ENCODE assay signal across 8 cellular contexts in genomic region chr13:97977376-97977705, GRCh38. TPM values are rescaled to one million over a fixed set of nuclear protein-coding genes. Genes with fewer than 3 reads are reported as not detected.
A peak's percentile ranks its signal among the peaks of the same experiment; 100 is the strongest.
DNase-seq lines count a peak whose midpoint lies in the region; ATAC-seq lines count a peak whose summit lies in the region.

No MANE protein-coding gene starts in this region.

- peak overlapping the region; percentile 95 for H3K27ac Mint-ChIP-seq in activated CD4-positive, alpha-beta T cell treated with anti-CD3 and anti-CD28 coated beads, Interleukin-2, amount 10 ng/mL, durations not matched to agents 7 days and 5 days
- peak overlapping the region; percentile 92 for H3K27ac Mint-ChIP-seq in activated T-helper 17 cell treated with anti-CD3 and anti-CD28 coated beads, Interleukin-2, amount 50 U/mL, for 72 hours
- peak overlapping the region; percentile 74 to 90 (median 89) for H3K27ac Mint-ChIP-seq in immature natural killer cell

- POLR2A ChIA-PET in activated CD4-positive, alpha-beta T cell treated with anti-CD3 and anti-CD28 coated beads, Interleukin-2, amount 10 ng/mL, durations not matched to agents 7 days and 5 days (lab: Charles Lee), result no interaction called here

- DNase-seq in activated CD4-positive, alpha-beta T cell treated with anti-CD3 and anti-CD28 coated beads, Interleukin-2, amount 10 ng/mL, durations not matched to agents 7 days and 5 days, result no peak
- no peak for DNase-seq in activated CD4-positive, alpha-beta T cell treated with anti-CD3 and anti-CD28 coated beads, Interleukin-2, amount 50 U/mL, for 4 hours
- peak in 1 of 3 donors; percentile 1 for DNase-seq in immature natural killer cell
- DNase-seq in DMS114 treated with DMSO at 0.1 percent for 48 hours (lab: John Stamatoyannopoulos, UW; ENCODE audit: unreplicated experiment), result no peak
- DNase-seq in D341Med (ENCODE audit: low spot score), result no peak

- peak overlapping the region; percentile 22 for H3K27ac ChIP-seq in thymus (ENCODE audit: low read depth)

- peaks cover 13% of the 10 kb centered on the region for H3K4me1 ChIP-seq in thymus (ENCODE audit: control insufficient read depth, insufficient read depth, low read length)

- CTCF ChIA-PET in activated CD4-positive, alpha-beta T cell treated with anti-CD3 and anti-CD28 coated beads, Interleukin-2, amount 10 ng/mL, durations not matched to agents 7 days and 5 days (lab: Charles Lee), result interaction anchor here (1.5 kb wide), 1 partner anchor 10 kb away, joined by 3 read pairs; no protein-coding TSS in a partner anchor

- 8% methylated on average over 3 of the region's 3 CpGs for WGBS in thymus

- H3K27me3 ChIP-seq in thymus (ENCODE audit: control insufficient read depth, insufficient read depth), result no peaks in the 10 kb centered on the region

- H3K9me3 ChIP-seq in thymus (ENCODE audit: control insufficient read depth), result no peaks in the 10 kb centered on the region

- H3K36me3 ChIP-seq in thymus (ENCODE audit: control insufficient read depth, insufficient read depth), result no peaks in the 10 kb centered on the region

- peak overlapping the region; percentile 75 for H3K4me3 ChIP-seq in thymus (ENCODE audit: low read length)

- no peak for ATAC-seq in activated T-helper 17 cell treated with anti-CD3 and anti-CD28 coated beads, Interleukin-2, amount 50 U/mL, for 72 hours (replicated peaks)
- no peak for ATAC-seq in HG02571 (IDR thresholded peaks at IDR 0.05; ENCODE audit: unreplicated experiment)

- H3K4me3 Mint-ChIP-seq in activated CD4-positive, alpha-beta T cell treated with anti-CD3 and anti-CD28 coated beads, Interleukin-2, amount 10 ng/mL, durations not matched to agents 7 days and 5 days, result peak overlapping the region; percentile 97
- H3K4me3 Mint-ChIP-seq in activated T-helper 17 cell treated with anti-CD3 and anti-CD28 coated beads, Interleukin-2, amount 50 U/mL, for 72 hours, result peak overlapping the region; percentile 96
- H3K4me3 Mint-ChIP-seq in immature natural killer cell, result peak overlapping the region; percentile 86 to 98 (median 90)

- peaks cover 10% of the 10 kb centered on the region for H3K36me3 Mint-ChIP-seq in activated CD4-positive, alpha-beta T cell treated with anti-CD3 and anti-CD28 coated beads, Interleukin-2, amount 10 ng/mL, durations not matched to agents 7 days and 5 days (ENCODE audit: low read depth)
- H3K36me3 Mint-ChIP-seq in activated T-helper 17 cell treated with anti-CD3 and anti-CD28 coated beads, Interleukin-2, amount 50 U/mL, for 72 hours (ENCODE audit: low read depth), result peaks cover 38% of the 10 kb centered on the region
- H3K36me3 Mint-ChIP-seq in immature natural killer cell, result no peaks in the 10 kb centered on the region

- H3K4me1 Mint-ChIP-seq in activated CD4-positive, alpha-beta T cell treated with anti-CD3 and anti-CD28 coated beads, Interleukin-2, amount 10 ng/mL, durations not matched to agents 7 days and 5 days, result peaks cover 48% of the 10 kb centered on the region
- H3K4me1 Mint-ChIP-seq in activated T-helper 17 cell treated with anti-CD3 and anti-CD28 coated beads, Interleukin-2, amount 50 U/mL, for 72 hours, result peaks cover 8% of the 10 kb centered on the region
- H3K4me1 Mint-ChIP-seq in immature natural killer cell, result peaks cover 17 to 48% of the 10 kb centered on the region in 2 donors

- no peaks in the 10 kb centered on the region for H3K9me3 Mint-ChIP-seq in activated CD4-positive, alpha-beta T cell treated with anti-CD3 and anti-CD28 coated beads, Interleukin-2, amount 10 ng/mL, durations not matched to agents 7 days and 5 days
- H3K9me3 Mint-ChIP-seq in activated T-helper 17 cell treated with anti-CD3 and anti-CD28 coated beads, Interleukin-2, amount 50 U/mL, for 72 hours, result no peaks in the 10 kb centered on the region
- H3K9me3 Mint-ChIP-seq in immature natural killer cell, result no peaks in the 10 kb centered on the region

- H3K27me3 Mint-ChIP-seq in activated CD4-positive, alpha-beta T cell treated with anti-CD3 and anti-CD28 coated beads, Interleukin-2, amount 10 ng/mL, durations not matched to agents 7 days and 5 days, result no peaks in the 10 kb centered on the region
- H3K27me3 Mint-ChIP-seq in activated T-helper 17 cell treated with anti-CD3 and anti-CD28 coated beads, Interleukin-2, amount 50 U/mL, for 72 hours, result no peaks in the 10 kb centered on the region
- peaks cover 2 to 13% (median 2%) of the 10 kb centered on the region in 3 donors for H3K27me3 Mint-ChIP-seq in immature natural killer cell (ENCODE audit: low read depth in 3 of 3)

RNA-seq across cellular contexts. Expression of gene IPO5, which starts 23.9 kb away (rescaled TPM):
- 100 to 1,000 TPM in 1 of 2 experiments, 10 to 100 TPM in 1; 96.9 to 117 TPM for total RNA-seq in activated CD4-positive, alpha-beta T cell treated with anti-CD3 and anti-CD28 coated beads, Interleukin-2, amount 10 ng/mL, durations not matched to agents 7 days and 5 days
- 100 to 1,000 TPM; 166 to 246 TPM for total RNA-seq in activated T-helper 17 cell treated with anti-CD3 and anti-CD28 coated beads, Interleukin-2, amount 50 U/mL, for 72 hours
- 10 to 100 TPM; 13.3 to 29.8 (median 25.6) TPM for polyA plus RNA-seq in immature natural killer cell
- polyA plus RNA-seq in thymus, result 35.0 TPM
